19 cellular contexts compared by ENCODE assay signal in genomic region chr1:31691951-31692350, GRCh38. TPM values are rescaled to one million over a fixed set of nuclear protein-coding genes. Genes with fewer than 3 reads are reported as not detected.
"Had no signal": no experiment of that assay in that cellular context is flagged by ENCODE, and none has a peak within 500 bp of the region (broad histone marks: within the 10 kb centered on the region; RNA-seq: fewer than 3 reads in every experiment).

No MANE protein-coding gene starts in this region.

- H3K4me1 Mint-ChIP-seq: activated CD4-positive, alpha-beta memory T cell treated with anti-CD3 and anti-CD28 coated beads, Interleukin-2, amount 10 ng/mL, durations not matched to agents 7 days and 5 days had no signal

- H3K4me3 Mint-ChIP-seq: activated CD4-positive, alpha-beta memory T cell treated with anti-CD3 and anti-CD28 coated beads, Interleukin-2, amount 10 ng/mL, durations not matched to agents 7 days and 5 days had no signal

- DNase-seq: activated CD4-positive, alpha-beta memory T cell treated with anti-CD3 and anti-CD28 coated beads, Interleukin-2, amount 10 ng/mL, durations not matched to agents 7 days and 5 days; activated CD4-positive, alpha-beta T cell treated with anti-CD3 and anti-CD28 coated beads for 4 hours; activated effector memory CD4-positive, alpha-beta T cell treated with anti-CD3 and anti-CD28 coated beads, Interleukin-2, amount 50 U/mL, for 16 hours; activated T-cell treated with anti-CD3 and anti-CD28 coated beads, Interleukin-2, amount 50 U/mL, for 48 hours; caudate nucleus; esophagus squamous epithelium; hippocampal formation; left ventricle myocardium superior; stimulated activated CD4-positive, alpha-beta T cell treated with anti-CD3 and anti-CD28 coated beads, Interleukin-15, amount 100 ng/mL, for 24 hours; stimulated activated CD4-positive, alpha-beta T cell treated with anti-CD3 and anti-CD28 coated beads, Interleukin-4, amount 100 ng/mL, for 24 hours; stimulated activated naive CD4-positive, alpha-beta T cell treated with Interleukin-2 at 50 U/mL for 16 hours; substantia nigra; T-helper 1 cell; T1000; transverse colon had no signal

- H3K27ac Mint-ChIP-seq: activated CD4-positive, alpha-beta memory T cell treated with anti-CD3 and anti-CD28 coated beads, Interleukin-2, amount 10 ng/mL, durations not matched to agents 7 days and 5 days; activated naive CD4-positive, alpha-beta T cell treated with anti-CD3 and anti-CD28 coated beads, Interleukin-2, amount 50 U/mL, for 72 hours had no signal

- H3K9me3 Mint-ChIP-seq: activated CD4-positive, alpha-beta memory T cell treated with anti-CD3 and anti-CD28 coated beads, Interleukin-2, amount 10 ng/mL, durations not matched to agents 7 days and 5 days; activated naive CD4-positive, alpha-beta T cell treated with anti-CD3 and anti-CD28 coated beads, Interleukin-2, amount 50 U/mL, for 72 hours had no signal

- ATAC-seq: activated naive CD4-positive, alpha-beta T cell treated with anti-CD3 and anti-CD28 coated beads, Interleukin-2, amount 50 U/mL, for 72 hours; left ventricle myocardium superior had no signal

- H3K4me3 ChIP-seq: coronary artery, esophagus squamous epithelium, transverse colon had no signal

- H3K36me3 Mint-ChIP-seq: activated naive CD4-positive, alpha-beta T cell treated with anti-CD3 and anti-CD28 coated beads, Interleukin-2, amount 50 U/mL, for 72 hours had no signal

- H3K9me3 ChIP-seq: esophagus squamous epithelium, transverse colon had no signal

- H3K27ac ChIP-seq: coronary artery, esophagus squamous epithelium, parathyroid adenoma, transverse colon, VCaP had no signal

- H3K79me2 ChIP-seq: parathyroid adenoma had no signal

- H3K9ac ChIP-seq: parathyroid adenoma had no signal

- H3K27me3 ChIP-seq: esophagus squamous epithelium, transverse colon had no signal

- H2AFZ ChIP-seq: parathyroid adenoma had no signal

- H3K4me1 ChIP-seq: parathyroid adenoma had no signal

- H3K36me3 ChIP-seq: transverse colon had no signal

RNA-seq across cellular contexts. Expression of gene COL16A1, which starts 11.9 kb away (rescaled TPM):
- total RNA-seq: activated CD4-positive, alpha-beta memory T cell treated with anti-CD3 and anti-CD28 coated beads, Interleukin-2, amount 10 ng/mL, durations not matched to agents 7 days and 5 days had no signal
